ENCODE assay signal across 11 cellular contexts in genomic region chr16:27223226-27223610, GRCh38. TPM values are rescaled to one million over a fixed set of nuclear protein-coding genes. Genes with fewer than 3 reads are reported as not detected.
DNase-seq lines count a peak whose midpoint lies in the region; ATAC-seq, FAIRE-seq and TF ChIP-seq lines count a peak whose summit lies in the region.
"Had no signal": no experiment of that assay in that cellular context is flagged by ENCODE, and none has a peak within 500 bp of the region (broad histone marks: within the 10 kb centered on the region; RNA-seq: fewer than 3 reads in every experiment).

No MANE protein-coding gene starts in this region.

- H3K36me3 ChIP-seq in SK-N-SH (replicated peaks in 1 of 2; ENCODE audit: control insufficient read depth in 1 of 2, insufficient read depth in 2 of 2, low read length in 1 of 2), result peaks cover 0 to 13% of the 10 kb centered on the region in 2 experiments

- H3K79me2 ChIP-seq in SK-N-SH (ENCODE audit: insufficient read depth), result no peaks in the 10 kb centered on the region

- H3K27me3 Mint-ChIP-seq in stimulated activated naive B cell treated with anti-CD40 and anti-IgM and Interleukin-4, amounts not matched to agents 10 μg/mL and 1 μg/mL and 100 μg/mL, for 72 hours, result no peaks in the 10 kb centered on the region
- H3K27me3 Mint-ChIP-seq: natural killer cell treated with Interleukin-12 subunit alpha and Interleukin-12 subunit beta and Interleukin-15 and Interleukin-18, amount 100 ng/mL, for 72 hours had no signal

- no peak for FAIRE-seq in GM12891 (lab: Jason Lieb, UNC)

- no peak overlapping the region for H3K4me3 ChIP-seq in GM12875 (ENCODE audit: low read depth, low read length)
- H3K4me3 ChIP-seq in SK-N-SH (ENCODE audit: low read depth in 2 of 2, low read length in 1 of 2), result no peak overlapping the region

- TF ChIP-seq CTCF in GM12875 (IDR thresholded peaks at IDR 0.05; ENCODE audit: borderline replicate concordance, insufficient read depth, low read depth, low read length) (peak; percentile 16; the same call in 1 of the 2 replicates), SK-N-SH (IDR thresholded peaks at IDR 0.05) (peak; percentile 31; the same call in 1 of the 2 replicates), foreskin keratinocyte (conservative IDR thresholded peaks at IDR 0.05) (peak; percentile 16)

- no peaks in the 10 kb centered on the region for H3K9me3 ChIP-seq in SK-N-SH
- H3K9me3 ChIP-seq: right lobe of liver had no signal

- TF ChIP-seq RAD21 in SK-N-SH (IDR thresholded peaks at IDR 0.05; ENCODE audit: low read length), result peak; percentile 15; the same call in 1 of the 2 replicates

- H3K27ac ChIP-seq in SK-N-SH (ENCODE audit: low read depth in 2 of 2, low read length in 1 of 2), result no peak overlapping the region; a peak in 1 of 4 replicates
- H3K27ac ChIP-seq in foreskin keratinocyte, result no peak overlapping the region

- TF ChIP-seq EP300 in SK-N-SH (IDR thresholded peaks at IDR 0.05; ENCODE audit: borderline replicate concordance in 1 of 2, low read depth in 1 of 2, low read length in 1 of 2), result no peak

- POLR2A ChIA-PET in SK-N-SH (lab: Yijun Ruan, JAX), result no interaction called here

- H3K27me3 ChIP-seq in SK-N-SH (ENCODE audit: insufficient read depth) (no peaks in the 10 kb centered on the region), foreskin keratinocyte (no peaks in the 10 kb centered on the region)
- H3K27me3 ChIP-seq: right lobe of liver had no signal

- peaks cover 28 to 51% of the 10 kb centered on the region in 2 donors for H3K4me1 Mint-ChIP-seq in stimulated activated naive B cell treated with anti-CD40 and anti-IgM and Interleukin-4, amounts not matched to agents 10 μg/mL and 1 μg/mL and 100 μg/mL, for 72 hours

- no peak overlapping the region for H2AFZ ChIP-seq in SK-N-SH (ENCODE audit: low read depth)

- no peaks in the 10 kb centered on the region for H3K9me3 Mint-ChIP-seq in stimulated activated naive B cell treated with anti-CD40 and anti-IgM and Interleukin-4, amounts not matched to agents 10 μg/mL and 1 μg/mL and 100 μg/mL, for 72 hours
- H3K9me3 Mint-ChIP-seq: activated T-cell treated with anti-CD3 and anti-CD28 coated beads, Interleukin-2, amount 50 U/mL, for 72 hours; natural killer cell treated with Interleukin-12 subunit alpha and Interleukin-12 subunit beta and Interleukin-15 and Interleukin-18, amount 100 ng/mL, for 72 hours had no signal

- no peaks in the 10 kb centered on the region for H3K9me2 ChIP-seq in SK-N-SH

- no peak overlapping the region for H3K4me2 ChIP-seq in SK-N-SH

- no peak for DNase-seq in SK-N-SH
- DNase-seq in foreskin keratinocyte, result no peak
- no peak for DNase-seq in stimulated activated naive B cell treated with anti-CD40 and anti-IgM and Interleukin-4, amounts not matched to agents 10 μg/mL and 1 μg/mL and 100 μg/mL, for 72 hours
- DNase-seq in activated CD4-positive, alpha-beta T cell treated with anti-CD3 and anti-CD28 coated beads, Interleukin-2, amount 50 U/mL, for 1 hour, result no peak
- no peak for DNase-seq in GM12891 (ENCODE audit: insufficient read length, low spot score)
- DNase-seq: activated CD4-positive, alpha-beta T cell treated with anti-CD3 and anti-CD28 coated beads for 1 hour; activated T-cell treated with anti-CD3 and anti-CD28 coated beads, Interleukin-2, amount 50 U/mL, for 72 hours had no signal

- peaks cover 57 to 73% of the 10 kb centered on the region in 2 donors for H3K36me3 Mint-ChIP-seq in stimulated activated naive B cell treated with anti-CD40 and anti-IgM and Interleukin-4, amounts not matched to agents 10 μg/mL and 1 μg/mL and 100 μg/mL, for 72 hours
- H3K36me3 Mint-ChIP-seq: natural killer cell treated with Interleukin-12 subunit alpha and Interleukin-12 subunit beta and Interleukin-15 and Interleukin-18, amount 100 ng/mL, for 72 hours had no signal

- no peak overlapping the region for H3K4me3 Mint-ChIP-seq in stimulated activated naive B cell treated with anti-CD40 and anti-IgM and Interleukin-4, amounts not matched to agents 10 μg/mL and 1 μg/mL and 100 μg/mL, for 72 hours
- H3K4me3 Mint-ChIP-seq: activated T-cell treated with anti-CD3 and anti-CD28 coated beads, Interleukin-2, amount 50 U/mL, for 72 hours; natural killer cell treated with Interleukin-12 subunit alpha and Interleukin-12 subunit beta and Interleukin-15 and Interleukin-18, amount 100 ng/mL, for 72 hours had no signal

- ATAC-seq in foreskin keratinocyte (no peak), HG02588 (IDR thresholded peaks at IDR 0.05; ENCODE audit: unreplicated experiment) (no peak)
- no peak for ATAC-seq in stimulated activated naive B cell treated with anti-CD40 and anti-IgM and Interleukin-4, amounts not matched to agents 10 μg/mL and 1 μg/mL and 100 μg/mL, for 72 hours (replicated peaks)
- ATAC-seq: activated T-cell treated with anti-CD3 and anti-CD28 coated beads, Interleukin-2, amount 50 U/mL, for 72 hours; natural killer cell treated with Interleukin-12 subunit alpha and Interleukin-12 subunit beta and Interleukin-15 and Interleukin-18, amount 100 ng/mL, for 72 hours had no signal

- TF ChIP-seq POLR2A in GM12891 (IDR thresholded peaks at IDR 0.05; ENCODE audit: low read depth, low read length), result no peak

- no peaks in the 10 kb centered on the region for H4K20me1 ChIP-seq in SK-N-SH (ENCODE audit: insufficient read depth)

- peak overlapping the region; percentile 47 for H3K27ac Mint-ChIP-seq in stimulated activated naive B cell treated with anti-CD40 and anti-IgM and Interleukin-4, amounts not matched to agents 10 μg/mL and 1 μg/mL and 100 μg/mL, for 72 hours
- H3K27ac Mint-ChIP-seq: activated T-cell treated with anti-CD3 and anti-CD28 coated beads, Interleukin-2, amount 50 U/mL, for 72 hours; natural killer cell treated with Interleukin-12 subunit alpha and Interleukin-12 subunit beta and Interleukin-15 and Interleukin-18, amount 100 ng/mL, for 72 hours had no signal

- WGBS in SK-N-SH (ENCODE audit: low lambda C conversion rate), result 78% methylated on average over 7 of the region's 8 CpGs

- peaks cover 0 to 19% of the 10 kb centered on the region in 2 experiments; a peak in 1 of 4 replicates for H3K4me1 ChIP-seq in SK-N-SH (ENCODE audit: control insufficient read depth in 1 of 2, insufficient read depth in 2 of 2, low read depth in 1 of 2, low read length in 1 of 2)
- H3K4me1 ChIP-seq in foreskin keratinocyte, result peaks cover 7% of the 10 kb centered on the region

- CTCF ChIA-PET in SK-N-SH (lab: Yijun Ruan, JAX), result interaction anchor here (0.6 to 7.9 kb wide), 3 partner anchors 10 to 145 kb away, joined by 3 to 66 read pairs (median 3); no protein-coding TSS in a partner anchor

- no peaks in the 10 kb centered on the region for H3F3A ChIP-seq in SK-N-SH (replicated peaks; ENCODE audit: insufficient read depth)

- H3K9ac ChIP-seq in SK-N-SH, result no peak overlapping the region

TF ChIP-seq in SK-N-SH, 30 proteins besides CTCF, POLR2A, EP300 and RAD21:
- no peak for TF ChIP-seq EZH2phosphoT487 (IDR thresholded peaks at IDR 0.05; ENCODE audit: borderline replicate concordance, low read depth)
- no peak for TF ChIP-seq FOSL2 (IDR thresholded peaks at IDR 0.05; ENCODE audit: borderline replicate concordance, low read depth)
- TF ChIP-seq ELF1 (IDR thresholded peaks at IDR 0.05), result no peak
- no peak for TF ChIP-seq RFX5 (IDR thresholded peaks at IDR 0.05; ENCODE audit: low read length)
- TF ChIP-seq CHD2 (IDR thresholded peaks at IDR 0.05; ENCODE audit: low read length, partially characterized antibody), result no peak
- TF ChIP-seq TCF12 (IDR thresholded peaks at IDR 0.05), result no peak
TF ChIP-seq in SK-N-SH: peak in this region for 0.

TF ChIP-seq in GM12891, 5 proteins besides CTCF, POLR2A, EP300 and RAD21:
- TF ChIP-seq SPI1 (IDR thresholded peaks at IDR 0.05; ENCODE audit: low read depth, low read length), result no peak
- no peak for TF ChIP-seq PAX5 (IDR thresholded peaks at IDR 0.05; ENCODE audit: insufficient read depth, low read length, severe bottlenecking)
- TF ChIP-seq POLR2AphosphoS5 (IDR thresholded peaks at IDR 0.05; ENCODE audit: low read depth, low read length), result no peak
- no peak for TF ChIP-seq POU2F2 (IDR thresholded peaks at IDR 0.05; ENCODE audit: low read depth, low read length)
- no peak for TF ChIP-seq TAF1 (IDR thresholded peaks at IDR 0.05; ENCODE audit: low read depth, low read length)

RNA-seq across cellular contexts. Expression of gene KDM8, which starts 19.9 kb away (rescaled TPM):
- polyA plus RNA-seq in SK-N-SH (2012; rRNA removed) (3.3 and 3.9 TPM in 2 replicates), foreskin keratinocyte (1.8 TPM in 2 replicates)
- 1.5 and 2.2 TPM in 2 replicates for polyA plus RNA-seq in SK-N-SH (2012; cell fraction: cytosol; rRNA removed)
- 10.9 and 11.8 TPM in 2 replicates for polyA plus RNA-seq in SK-N-SH (2012; cell fraction: nucleus; rRNA removed)
- total RNA-seq in foreskin keratinocyte, result 1.8 and 2.6 TPM in 2 replicates
- 1.9 TPM for polyA plus RNA-seq in GM12891 (2012; ENCODE audit: low read depth, missing spikeins)

RNA-seq across cellular contexts. Expression of gene NSMCE1, which starts 45.4 kb away (rescaled TPM):
- polyA plus RNA-seq in SK-N-SH (2012; rRNA removed) (37.9 and 39.8 TPM in 2 replicates), foreskin keratinocyte (88.8 and 91.5 TPM in 2 replicates)
- polyA plus RNA-seq in SK-N-SH (2012; cell fraction: cytosol; rRNA removed), result 45.3 and 46.1 TPM in 2 replicates
- polyA plus RNA-seq in SK-N-SH (2012; cell fraction: nucleus; rRNA removed), result 20.5 and 24.4 TPM in 2 replicates
- 65.4 and 68.7 TPM in 2 replicates for total RNA-seq in foreskin keratinocyte
- 81.9 TPM for polyA plus RNA-seq in GM12891 (2012; ENCODE audit: low read depth, missing spikeins)
